In the genomic region with DNA sequence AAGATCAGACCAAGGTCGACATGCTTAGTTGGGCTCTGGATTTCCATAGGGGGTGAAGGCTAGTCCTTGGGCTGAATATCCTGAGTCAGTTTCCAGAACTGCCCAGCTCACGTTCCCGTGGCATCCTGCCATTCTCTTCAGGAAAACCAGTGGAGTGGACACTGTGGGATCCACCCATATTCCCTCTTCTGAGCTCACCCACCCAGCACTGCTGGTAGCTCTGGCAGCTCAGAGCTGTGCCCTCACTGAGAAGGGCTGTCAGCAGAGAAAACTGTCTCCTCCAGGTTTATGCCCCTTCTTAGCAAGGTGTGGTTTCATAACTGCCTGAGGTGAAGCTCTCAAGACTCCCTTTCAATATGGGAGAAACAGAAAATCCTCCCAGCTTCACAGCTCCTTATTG, we compare ENCODE assay signal across 15 cellular contexts.
DNase-seq lines count a peak whose midpoint lies in the region; ATAC-seq and TF ChIP-seq lines count a peak whose summit lies in the region.
"Had no signal": no experiment of that assay in that cellular context is flagged by ENCODE, and none has a peak within 500 bp of the region (broad histone marks: within the 10 kb centered on the region; RNA-seq: fewer than 3 reads in every experiment).

No MANE protein-coding gene starts in this region.

- peak overlapping the region; percentile 22 for H3K27ac Mint-ChIP-seq in activated CD8-positive, alpha-beta T cell treated with anti-CD3 and anti-CD28 coated beads for 36 hours
- H3K27ac Mint-ChIP-seq in activated CD8-positive, alpha-beta T cell treated with anti-CD3 and anti-CD28 coated beads, Interleukin-2, amount 10 ng/mL, durations not matched to agents 7 days and 5 days = no peak overlapping the region
- H3K27ac Mint-ChIP-seq in natural killer cell = peak overlapping the region; percentile 94 to 97

- H3K36me3 Mint-ChIP-seq in activated CD8-positive, alpha-beta T cell treated with anti-CD3 and anti-CD28 coated beads for 36 hours (ENCODE audit: low read depth) = no peaks in the 10 kb centered on the region
- H3K36me3 Mint-ChIP-seq in activated CD8-positive, alpha-beta T cell treated with anti-CD3 and anti-CD28 coated beads, Interleukin-2, amount 10 ng/mL, durations not matched to agents 7 days and 5 days (ENCODE audit: low read depth) = no peaks in the 10 kb centered on the region
- H3K36me3 Mint-ChIP-seq in natural killer cell = no peaks in the 10 kb centered on the region

- ATAC-seq in activated CD8-positive, alpha-beta T cell treated with anti-CD3 and anti-CD28 coated beads for 36 hours = no peak
- ATAC-seq in activated CD8-positive, alpha-beta T cell treated with anti-CD3 and anti-CD28 coated beads, Interleukin-2, amount 10 ng/mL, durations not matched to agents 7 days and 5 days = no peak
- no peak for ATAC-seq in natural killer cell
- no peak for ATAC-seq in esophagus mucosa
- ATAC-seq in HG02678 (IDR thresholded peaks at IDR 0.05; ENCODE audit: unreplicated experiment) = no peak

- CTCF ChIA-PET in activated CD8-positive, alpha-beta T cell treated with anti-CD3 and anti-CD28 coated beads for 36 hours (lab: Charles Lee) = interaction anchor here (1.0 to 3.9 kb wide), 7 partner anchors 10 to 290 kb away, joined by 3 to 32 read pairs (median 4); no protein-coding TSS in a partner anchor
- CTCF ChIA-PET in activated CD8-positive, alpha-beta T cell treated with anti-CD3 and anti-CD28 coated beads, Interleukin-2, amount 10 ng/mL, durations not matched to agents 7 days and 5 days (lab: Charles Lee) = interaction anchor here (0.9 to 9.4 kb wide), 8 partner anchors 10 to 198 kb away, joined by 3 to 134 read pairs (median 4); no protein-coding TSS in a partner anchor
- CTCF ChIA-PET in A673 (lab: Charles Lee) = interaction anchor here (0.6 kb wide), 1 partner anchor 14 kb away, joined by 4 read pairs; no protein-coding TSS in a partner anchor

- peaks cover 67% of the 10 kb centered on the region for H3K4me1 Mint-ChIP-seq in activated CD8-positive, alpha-beta T cell treated with anti-CD3 and anti-CD28 coated beads for 36 hours (ENCODE audit: low read depth)
- peaks cover 47% of the 10 kb centered on the region for H3K4me1 Mint-ChIP-seq in activated CD8-positive, alpha-beta T cell treated with anti-CD3 and anti-CD28 coated beads, Interleukin-2, amount 10 ng/mL, durations not matched to agents 7 days and 5 days (ENCODE audit: low read depth)
- peaks cover 77 to 89% of the 10 kb centered on the region in 2 donors for H3K4me1 Mint-ChIP-seq in natural killer cell

- H3K27me3 Mint-ChIP-seq in activated CD8-positive, alpha-beta T cell treated with anti-CD3 and anti-CD28 coated beads for 36 hours = no peaks in the 10 kb centered on the region
- peaks cover 6% of the 10 kb centered on the region for H3K27me3 Mint-ChIP-seq in activated CD8-positive, alpha-beta T cell treated with anti-CD3 and anti-CD28 coated beads, Interleukin-2, amount 10 ng/mL, durations not matched to agents 7 days and 5 days (ENCODE audit: low read depth)
- no peaks in the 10 kb centered on the region for H3K27me3 Mint-ChIP-seq in natural killer cell (ENCODE audit: low read depth in 2 of 2)

- no peaks in the 10 kb centered on the region for H3K9me3 ChIP-seq in A673 (ENCODE audit: low read depth, low read length, poor library complexity, severe bottlenecking)
- H3K9me3 ChIP-seq: BLaER1 had no signal

- no peak for DNase-seq in activated CD8-positive, alpha-beta T cell treated with anti-CD3 and anti-CD28 coated beads for 36 hours
- DNase-seq in activated CD8-positive, alpha-beta T cell treated with anti-CD3 and anti-CD28 coated beads, Interleukin-2, amount 10 ng/mL, durations not matched to agents 7 days and 5 days = no peak
- peak; percentile 45 for DNase-seq in coronary artery (ENCODE audit: low spot score)
- DNase-seq in natural killer cell = peak; percentile 15
- DNase-seq in NCI-H510A (lab: John Stamatoyannopoulos, UW) = no peak
- no peak for DNase-seq in A673 (ENCODE audit: low spot score)
- DNase-seq: 8988T, COR-L47, DMS153, NCI-H1092, NCI-H524, SHP77 treated with DMSO at 0.1 percent for 48 hours had no signal

- no peaks in the 10 kb centered on the region for H3K9me3 Mint-ChIP-seq in activated CD8-positive, alpha-beta T cell treated with anti-CD3 and anti-CD28 coated beads for 36 hours
- no peaks in the 10 kb centered on the region for H3K9me3 Mint-ChIP-seq in activated CD8-positive, alpha-beta T cell treated with anti-CD3 and anti-CD28 coated beads, Interleukin-2, amount 10 ng/mL, durations not matched to agents 7 days and 5 days (ENCODE audit: insufficient read depth)
- no peaks in the 10 kb centered on the region for H3K9me3 Mint-ChIP-seq in natural killer cell

- intact Hi-C loops in activated CD8-positive, alpha-beta T cell treated with anti-CD3 and anti-CD28 coated beads for 36 hours (cut with micrococcal nuclease) = no loop called here
- intact Hi-C loops in natural killer cell (cut with micrococcal nuclease) = loop anchor here (5.0 kb wide), 1 partner anchor 381 kb away; no protein-coding TSS in a partner anchor
- intact Hi-C loops in A673 (cut with micrococcal nuclease; ENCODE audit: unreplicated experiment) = no loop called here

- H3K27me3 ChIP-seq in A673 (replicated peaks; ENCODE audit: insufficient read depth, low read depth, low read length, poor library complexity) = no peaks in the 10 kb centered on the region
- H3K27me3 ChIP-seq: BLaER1 had no signal

- POLR2A ChIA-PET in activated CD8-positive, alpha-beta T cell treated with anti-CD3 and anti-CD28 coated beads for 36 hours (lab: Charles Lee) = no interaction called here
- POLR2A ChIA-PET in activated CD8-positive, alpha-beta T cell treated with anti-CD3 and anti-CD28 coated beads, Interleukin-2, amount 10 ng/mL, durations not matched to agents 7 days and 5 days (lab: Charles Lee) = no interaction called here
- POLR2A ChIA-PET in A673 (lab: Charles Lee; ENCODE audit: low non-redundant PET) = no interaction called here

- H3K4me3 Mint-ChIP-seq in activated CD8-positive, alpha-beta T cell treated with anti-CD3 and anti-CD28 coated beads for 36 hours = no peak overlapping the region
- no peak overlapping the region for H3K4me3 Mint-ChIP-seq in activated CD8-positive, alpha-beta T cell treated with anti-CD3 and anti-CD28 coated beads, Interleukin-2, amount 10 ng/mL, durations not matched to agents 7 days and 5 days
- peak overlapping the region; percentile 93 for H3K4me3 Mint-ChIP-seq in natural killer cell

- TF ChIP-seq CTCF in activated CD8-positive, alpha-beta T cell treated with anti-CD3 and anti-CD28 coated beads for 36 hours (IDR thresholded peaks at IDR 0.05) = no peak
- TF ChIP-seq CTCF in coronary artery (IDR thresholded peaks at IDR 0.05) (no peak), natural killer cell (IDR thresholded peaks at IDR 0.05) (no peak), A673 (conservative IDR thresholded peaks at IDR 0.05; ENCODE audit: low read depth, low read length) (no peak)

- no peak overlapping the region for H3K27ac ChIP-seq in coronary artery
- H3K27ac ChIP-seq in A673 (ENCODE audit: low read depth, low read length, poor library complexity, severe bottlenecking) = no peak overlapping the region
- H3K27ac ChIP-seq: BLaER1 had no signal

- H3K4me1 ChIP-seq in A673 (ENCODE audit: insufficient read depth, low read length, poor library complexity, severe bottlenecking) = no peaks in the 10 kb centered on the region

- H3K36me3 ChIP-seq in A673 (ENCODE audit: insufficient read depth, low read length, poor library complexity, severe bottlenecking) = no peaks in the 10 kb centered on the region
- H3K36me3 ChIP-seq: BLaER1 had no signal

- BruUV-seq in A673 (replicated peaks; lab: Mats Ljungman, UMichigan) = no TSS peak

- H3K4me3 ChIP-seq in coronary artery (no peak overlapping the region), A673 (ENCODE audit: low read depth, low read length, poor library complexity, severe bottlenecking) (no peak overlapping the region)
- H3K4me3 ChIP-seq: BLaER1 had no signal

Comparison
In these comparisons a context has a peak if more than half of its experiments do, and no peak if none do; other contexts are left out.
1. DNase-seq: peak in coronary artery (single experiment) and natural killer cell (single experiment); none in activated CD8-positive, alpha-beta T cell treated with anti-CD3 and anti-CD28 coated beads for 36 hours (single experiment), activated CD8-positive, alpha-beta T cell treated with anti-CD3 and anti-CD28 coated beads, Interleukin-2, amount 10 ng/mL, durations not matched to agents 7 days and 5 days (single experiment), NCI-H510A (single experiment) and A673 (single experiment).